In genomic region chr9:706606-707451, GRCh38 we compare ENCODE assay signal across 8 cellular contexts.
DNase-seq lines count a peak whose midpoint lies in the region.

No MANE protein-coding gene starts in this region.

- H3K27me3 Mint-ChIP-seq in CD8-positive, alpha-beta memory T cell = peaks cover 20 to 30% of the 10 kb centered on the region in 2 donors
- H3K27me3 Mint-ChIP-seq in activated CD4-positive, alpha-beta T cell treated with anti-CD3 and anti-CD28 coated beads, Interleukin-2, amount 10 ng/mL, durations not matched to agents 24 days and 14 days = peaks cover 18% of the 10 kb centered on the region

- peak overlapping the region in 2 of 8 donors; percentile 31 to 78 for H3K27ac Mint-ChIP-seq in CD8-positive, alpha-beta memory T cell
- peak overlapping the region; percentile 78 for H3K27ac Mint-ChIP-seq in activated CD4-positive, alpha-beta T cell treated with anti-CD3 and anti-CD28 coated beads, Interleukin-2, amount 10 ng/mL, durations not matched to agents 24 days and 14 days

- H3K9me3 ChIP-seq in CD8-positive, alpha-beta memory T cell (ENCODE audit: low read length) = no peaks in the 10 kb centered on the region

- CTCF ChIA-PET in CD8-positive, alpha-beta memory T cell (lab: Charles Lee) = no interaction called here

- H3K9me3 Mint-ChIP-seq in CD8-positive, alpha-beta memory T cell = no peaks in the 10 kb centered on the region
- no peaks in the 10 kb centered on the region for H3K9me3 Mint-ChIP-seq in activated CD4-positive, alpha-beta T cell treated with anti-CD3 and anti-CD28 coated beads, Interleukin-2, amount 10 ng/mL, durations not matched to agents 24 days and 14 days

- no peaks in the 10 kb centered on the region for H3K4me1 ChIP-seq in CD8-positive, alpha-beta memory T cell (ENCODE audit: insufficient read depth, low read length)

- peak overlapping the region; percentile 65 to 89 (median 82) for H3K4me3 Mint-ChIP-seq in CD8-positive, alpha-beta memory T cell
- H3K4me3 Mint-ChIP-seq in activated CD4-positive, alpha-beta T cell treated with anti-CD3 and anti-CD28 coated beads, Interleukin-2, amount 10 ng/mL, durations not matched to agents 24 days and 14 days = peak overlapping the region; percentile 87

- DNase-seq in CD8-positive, alpha-beta memory T cell = peak in 1 of 5 donors; percentile 16
- DNase-seq in HT1080 (ENCODE audit: low read depth) = peak; percentile 78
- peak; percentile 77 for DNase-seq in activated CD4-positive, alpha-beta T cell treated with anti-CD3 and anti-CD28 coated beads, Interleukin-2, amount 10 ng/mL, durations not matched to agents 24 days and 14 days
- DNase-seq in dermis blood vessel endothelial cell = peak; percentile 61
- DNase-seq in left kidney (ENCODE audit: low read depth, low spot score) = peak; percentile 89
- peak; percentile 7 to 18 for DNase-seq in stimulated activated CD4-positive, alpha-beta T cell treated with anti-CD3 and anti-CD28 coated beads, Interleukin-15, amount 100 ng/mL, for 48 hours (ENCODE audit: low read depth in 2 of 2)
- DNase-seq in NCI-H1694 (lab: John Stamatoyannopoulos, UW) = no peak
- DNase-seq in NCI-H510A (lab: John Stamatoyannopoulos, UW) = no peak

- H3K4me1 Mint-ChIP-seq in CD8-positive, alpha-beta memory T cell = peaks cover 11 to 15% (median 13%) of the 10 kb centered on the region in 3 donors
- peaks cover 10% of the 10 kb centered on the region for H3K4me1 Mint-ChIP-seq in activated CD4-positive, alpha-beta T cell treated with anti-CD3 and anti-CD28 coated beads, Interleukin-2, amount 10 ng/mL, durations not matched to agents 24 days and 14 days

- peaks cover 6 to 9% (median 7%) of the 10 kb centered on the region in 3 donors for H3K36me3 Mint-ChIP-seq in CD8-positive, alpha-beta memory T cell
- H3K36me3 Mint-ChIP-seq in activated CD4-positive, alpha-beta T cell treated with anti-CD3 and anti-CD28 coated beads, Interleukin-2, amount 10 ng/mL, durations not matched to agents 24 days and 14 days (ENCODE audit: low read depth) = peaks cover 3% of the 10 kb centered on the region

- H3K27ac ChIP-seq in CD8-positive, alpha-beta memory T cell (ENCODE audit: low read depth, low read length) = no peak overlapping the region

- intact Hi-C loops in activated CD4-positive, alpha-beta T cell treated with anti-CD3 and anti-CD28 coated beads, Interleukin-2, amount 10 ng/mL, durations not matched to agents 24 days and 14 days (cut with micrococcal nuclease) = no loop called here

- H3K27me3 ChIP-seq in CD8-positive, alpha-beta memory T cell (ENCODE audit: insufficient read depth, low read length, poor library complexity, severe bottlenecking) = no peaks in the 10 kb centered on the region

- POLR2A ChIA-PET in CD8-positive, alpha-beta memory T cell (lab: Charles Lee) = no interaction called here

- H3K4me3 ChIP-seq in CD8-positive, alpha-beta memory T cell (ENCODE audit: low read length) = peak overlapping the region; percentile 52

- H3K36me3 ChIP-seq in CD8-positive, alpha-beta memory T cell (ENCODE audit: insufficient read depth, low read length) = no peaks in the 10 kb centered on the region

Comparison
In these comparisons a context has a peak if more than half of its experiments do, and no peak if none do; other contexts are left out.
1. DNase-seq: peak in HT1080 (single experiment), activated CD4-positive, alpha-beta T cell treated with anti-CD3 and anti-CD28 coated beads, Interleukin-2, amount 10 ng/mL, durations not matched to agents 24 days and 14 days (single experiment), dermis blood vessel endothelial cell (single experiment), left kidney (single experiment) and stimulated activated CD4-positive, alpha-beta T cell treated with anti-CD3 and anti-CD28 coated beads, Interleukin-15, amount 100 ng/mL, for 48 hours (2 of 2); none in NCI-H1694 (single experiment) and NCI-H510A (single experiment).